Comparison of ENCODE assay signal across 8 cellular contexts in genomic region chr15:58602823-58603222, GRCh38.
"Had no signal": no experiment of that assay in that cellular context is flagged by ENCODE, and none has a peak within 500 bp of the region (broad histone marks: within the 10 kb centered on the region; RNA-seq: fewer than 3 reads in every experiment).

No MANE protein-coding gene starts in this region.

- H2AFZ ChIP-seq: GM23338 had no signal

- DNase-seq: H9, HCEC 1CT, KBM-7 had no signal

- H3K4me3 ChIP-seq: GM23338 had no signal

- H3K27ac ChIP-seq: KMS-11 had no signal

- ATAC-seq: GM23338 had no signal

- H3K4me2 ChIP-seq: GM23338, KMS-11 had no signal

- H3K9ac ChIP-seq: KMS-11 had no signal

- FAIRE-seq: H1, H54, HTR-8/SVneo had no signal
